Comparison of ENCODE assay signal across 13 cellular contexts in the genomic region with DNA sequence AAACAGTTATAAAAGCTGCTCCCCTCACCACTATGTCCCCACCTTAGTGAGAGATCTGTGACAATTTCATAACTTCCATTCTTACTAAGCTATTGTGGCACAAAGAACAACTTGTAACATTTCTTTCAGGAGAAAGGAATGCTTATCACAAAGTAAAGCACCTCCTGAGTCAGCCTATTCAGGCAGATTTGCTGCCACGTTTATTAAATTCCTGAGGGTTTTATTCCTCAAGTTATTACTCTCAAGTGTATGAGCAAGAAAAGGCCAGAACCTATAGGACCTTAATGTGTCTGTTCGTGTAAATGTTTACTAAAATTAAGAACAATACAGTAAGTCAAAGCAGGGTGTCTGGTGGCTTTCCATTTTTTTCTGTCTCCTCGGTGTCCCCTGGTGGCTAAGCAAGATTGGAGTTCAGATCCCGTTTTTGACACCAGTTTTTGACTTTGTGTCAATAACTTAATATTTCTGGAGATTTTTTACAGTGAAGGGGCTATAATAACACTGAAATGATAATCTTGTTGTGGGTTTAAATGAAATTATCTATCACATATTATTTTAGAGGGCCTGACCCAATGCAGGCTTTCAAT.
A peak's percentile ranks its signal among the peaks of the same experiment; 100 is the strongest.
DNase-seq lines count a peak whose midpoint lies in the region; ATAC-seq and TF ChIP-seq lines count a peak whose summit lies in the region.
"Had no signal": no experiment of that assay in that cellular context is flagged by ENCODE, and none has a peak within 500 bp of the region (broad histone marks: within the 10 kb centered on the region; RNA-seq: fewer than 3 reads in every experiment).

No MANE protein-coding gene starts in this region.

- H3K4me1 Mint-ChIP-seq in activated naive CD4-positive, alpha-beta T cell treated with anti-CD3 and anti-CD28 coated beads, Interleukin-2, amount 10 ng/mL, durations not matched to agents 7 days and 5 days, result no peaks in the 10 kb centered on the region
- H3K4me1 Mint-ChIP-seq: immature natural killer cell had no signal

- H3K27me3 ChIP-seq in A673 (replicated peaks; ENCODE audit: insufficient read depth, low read depth, low read length, poor library complexity) (no peaks in the 10 kb centered on the region), RWPE2 (ENCODE audit: insufficient read depth, poor library complexity, severe bottlenecking) (no peaks in the 10 kb centered on the region), right lobe of liver (no peaks in the 10 kb centered on the region)

- no peak overlapping the region for H3K27ac Mint-ChIP-seq in activated naive CD4-positive, alpha-beta T cell treated with anti-CD3 and anti-CD28 coated beads, Interleukin-2, amount 10 ng/mL, durations not matched to agents 7 days and 5 days
- H3K27ac Mint-ChIP-seq: immature natural killer cell; T-helper 1 cell treated with Interleukin-12 subunit alpha and Interleukin-12 subunit beta and Interleukin-4 antibody, amounts not matched to agents 30 μg/mL and 1 μg/mL, for 36 hours had no signal

- peak; percentile 67 for TF ChIP-seq CTCF in A673 (conservative IDR thresholded peaks at IDR 0.05; ENCODE audit: low read depth, low read length)
- peak; percentile 31 for TF ChIP-seq CTCF in GM12873 (IDR thresholded peaks at IDR 0.05; ENCODE audit: insufficient read depth, low read depth, low read length, missing control alignments)
- peak; percentile 51 for TF ChIP-seq CTCF in RWPE2 (IDR thresholded peaks at IDR 0.05; ENCODE audit: poor library complexity, severe bottlenecking)
- peak; percentile 50 for TF ChIP-seq CTCF in epithelial cell of proximal tubule (conservative IDR thresholded peaks at IDR 0.05; ENCODE audit: low read depth, low read length)
- no peak for TF ChIP-seq CTCF in right lobe of liver (IDR thresholded peaks at IDR 0.05)

- no peak overlapping the region for H3K4me3 ChIP-seq in A673 (ENCODE audit: low read depth, low read length, poor library complexity, severe bottlenecking)
- no peak overlapping the region for H3K4me3 ChIP-seq in RWPE2 (ENCODE audit: severe bottlenecking)
- no peak overlapping the region for H3K4me3 ChIP-seq in epithelial cell of proximal tubule (ENCODE audit: low read depth, low read length)
- H3K4me3 ChIP-seq in right lobe of liver, result no peak overlapping the region

- no TSS peak for BruUV-seq in A673 (replicated peaks; lab: Mats Ljungman, UMichigan)

- no peaks in the 10 kb centered on the region for H3K36me3 Mint-ChIP-seq in activated naive CD4-positive, alpha-beta T cell treated with anti-CD3 and anti-CD28 coated beads, Interleukin-2, amount 10 ng/mL, durations not matched to agents 7 days and 5 days
- H3K36me3 Mint-ChIP-seq: immature natural killer cell had no signal

- no peaks in the 10 kb centered on the region for H3K9me3 Mint-ChIP-seq in activated naive CD4-positive, alpha-beta T cell treated with anti-CD3 and anti-CD28 coated beads, Interleukin-2, amount 10 ng/mL, durations not matched to agents 7 days and 5 days
- H3K9me3 Mint-ChIP-seq: T-helper 1 cell treated with Interleukin-12 subunit alpha and Interleukin-12 subunit beta and Interleukin-4 antibody, amounts not matched to agents 30 μg/mL and 1 μg/mL, for 36 hours had no signal

- TF ChIP-seq POLR2A in right lobe of liver (IDR thresholded peaks at IDR 0.05), result no peak

- H3K4me3 Mint-ChIP-seq in activated naive CD4-positive, alpha-beta T cell treated with anti-CD3 and anti-CD28 coated beads, Interleukin-2, amount 10 ng/mL, durations not matched to agents 7 days and 5 days, result no peak overlapping the region
- H3K4me3 Mint-ChIP-seq: immature natural killer cell; T-helper 1 cell treated with Interleukin-12 subunit alpha and Interleukin-12 subunit beta and Interleukin-4 antibody, amounts not matched to agents 30 μg/mL and 1 μg/mL, for 36 hours had no signal

- 16% methylated on average over 4 of the region's 4 CpGs for WGBS in right lobe of liver (ENCODE audit: insufficient coverage, low coverage, low lambda C conversion rate, missing lambda C conversion rate)

- H3K4me1 ChIP-seq in A673 (ENCODE audit: insufficient read depth, low read length, poor library complexity, severe bottlenecking) (no peaks in the 10 kb centered on the region), RWPE2 (ENCODE audit: insufficient read depth, poor library complexity, severe bottlenecking) (no peaks in the 10 kb centered on the region), right lobe of liver (no peaks in the 10 kb centered on the region)
- H3K4me1 ChIP-seq: Caco-2 had no signal

- H3K27ac ChIP-seq in A673 (ENCODE audit: low read depth, low read length, poor library complexity, severe bottlenecking) (no peak overlapping the region), RWPE2 (ENCODE audit: poor library complexity, severe bottlenecking) (no peak overlapping the region), right lobe of liver (no peak overlapping the region)

- no peaks in the 10 kb centered on the region for H3K36me3 ChIP-seq in A673 (ENCODE audit: insufficient read depth, low read length, poor library complexity, severe bottlenecking)
- no peaks in the 10 kb centered on the region for H3K36me3 ChIP-seq in RWPE2 (ENCODE audit: low read depth)
- H3K36me3 ChIP-seq in right lobe of liver, result no peaks in the 10 kb centered on the region

- H3K9me3 ChIP-seq in A673 (ENCODE audit: low read depth, low read length, poor library complexity, severe bottlenecking) (no peaks in the 10 kb centered on the region), RWPE2 (ENCODE audit: severe bottlenecking) (no peaks in the 10 kb centered on the region), right lobe of liver (no peaks in the 10 kb centered on the region)
- H3K9me3 ChIP-seq: Caco-2 had no signal

- peak; percentile 49 for DNase-seq in A673 (ENCODE audit: low spot score)
- DNase-seq in RWPE2 (ENCODE audit: low spot score), result no peak
- no peak for DNase-seq in epithelial cell of proximal tubule (ENCODE audit: low read depth)
- no peak for DNase-seq in anterior cingulate cortex (lab: John Stamatoyannopoulos, UW)
- no peak for DNase-seq in activated naive CD4-positive, alpha-beta T cell treated with anti-CD3 and anti-CD28 coated beads, Interleukin-2, amount 10 ng/mL, durations not matched to agents 7 days and 5 days
- no peak for DNase-seq in right lobe of liver
- DNase-seq in NOMO-1 treated with dmso at 0.1 percent for 144 hours (lab: John Stamatoyannopoulos, UW; ENCODE audit: unreplicated experiment), result no peak
- DNase-seq: Caco-2; erythroblast; immature natural killer cell; stimulated activated CD4-positive, alpha-beta T cell treated with anti-CD3 and anti-CD28 coated beads, Interleukin-1b, Interleukin-23, amount 100 ng/mL, for 48 hours had no signal

- H3K27me3 Mint-ChIP-seq in activated naive CD4-positive, alpha-beta T cell treated with anti-CD3 and anti-CD28 coated beads, Interleukin-2, amount 10 ng/mL, durations not matched to agents 7 days and 5 days, result no peaks in the 10 kb centered on the region

- CTCF ChIA-PET in A673 (lab: Charles Lee), result interaction anchor here (0.6 kb wide), 1 partner anchor 85 kb away, joined by 7 read pairs; no protein-coding TSS in a partner anchor
- CTCF ChIA-PET in activated naive CD4-positive, alpha-beta T cell treated with anti-CD3 and anti-CD28 coated beads, Interleukin-2, amount 10 ng/mL, durations not matched to agents 7 days and 5 days (lab: Charles Lee), result no interaction called here

- intact Hi-C loops in A673 (cut with micrococcal nuclease; ENCODE audit: unreplicated experiment), result loop anchor here (5.0 to 10.0 kb wide), 3 partner anchors 156 to 1883 kb away; no protein-coding TSS in a partner anchor
- intact Hi-C loops in right lobe of liver (cut with DNase I), result no loop called here

- POLR2A ChIA-PET in A673 (lab: Charles Lee; ENCODE audit: low non-redundant PET), result no interaction called here

- ATAC-seq in RWPE2 (ENCODE audit: low read depth) (no peak), right lobe of liver (no peak)

Comparison
In these comparisons a context has a peak if more than half of its experiments do, and no peak if none do; other contexts are left out.
1. CTCF ChIP-seq: peak in A673 (single experiment), GM12873 (single experiment), RWPE2 (single experiment) and epithelial cell of proximal tubule (single experiment); none in right lobe of liver (0 of 4).